26 cellular contexts compared by ENCODE assay signal in genomic region chr6:56065408-56065807, GRCh38.
"Had no signal": no experiment of that assay in that cellular context is flagged by ENCODE, and none has a peak within 500 bp of the region (broad histone marks: within the 10 kb centered on the region; RNA-seq: fewer than 3 reads in every experiment).

No MANE protein-coding gene starts in this region.

- H3K4me3 ChIP-seq: MG63, SK-N-MC had no signal

- H3K27me3 ChIP-seq: MG63 had no signal

- ATAC-seq: activated CD4-positive, alpha-beta T cell treated with anti-CD3 and anti-CD28 coated beads for 36 hours; activated T-helper 17 cell treated with anti-CD3 and anti-CD28 coated beads, Interleukin-2, amount 50 U/mL, for 72 hours had no signal

- DNase-seq: activated CD4-positive, alpha-beta memory T cell treated with anti-CD3 and anti-CD28 coated beads, Interleukin-2, amount 10 ng/mL, durations not matched to agents 7 days and 5 days; activated CD4-positive, alpha-beta T cell treated with anti-CD3 and anti-CD28 coated beads for 36 hours; activated CD4-positive, alpha-beta T cell treated with anti-CD3 and anti-CD28 coated beads, Interleukin-2, amount 50 U/mL, for 1 hour; activated gamma-delta T cell; activated naive CD4-positive, alpha-beta T cell treated with anti-CD3 and anti-CD28 coated beads for 36 hours; activated T-cell treated with anti-CD3 and anti-CD28 coated beads for 4 hours; activated T-cell treated with anti-CD3 and anti-CD28 coated beads, Interleukin-2, amount 50 U/mL, for 48 hours; caudate nucleus; KG1; MG63; MV-4-11; NCI-H1092 treated with DMSO at 0.1 percent for 48 hours; NCI-H1417 treated with DMSO at 0.1 percent for 48 hours; NCI-H1694; NCI-H2029; NCI-H2107; NCI-H2171 treated with DMSO at 0.1 percent for 48 hours; NCI-H226; NCI-H526; NCI-H82; SIG-M5; T-helper 1 cell; WERI-Rb-1 had no signal

- H3K27ac ChIP-seq: SK-N-MC, WERI-Rb-1 had no signal

- FAIRE-seq: RCC 7860 had no signal

- H3K9me3 ChIP-seq: MG63 had no signal

- H3K36me3 ChIP-seq: MG63, WERI-Rb-1 had no signal
